ENCODE assay signal across 8 cellular contexts in genomic region chr5:1593785-1594335, GRCh38.
DNase-seq lines count a peak whose midpoint lies in the region; TF ChIP-seq lines count a peak whose summit lies in the region.
"Not testable (repeated sequence)": the region's sequence is repeated elsewhere in the genome, so short reads cannot be mapped to it uniquely, and the experiment has no call there.

No MANE protein-coding gene starts in this region.

- not testable (repeated sequence) for H3K9me3 ChIP-seq in HUES64 (ENCODE audit: insufficient read depth, low read depth, low read length); duodenal mucosa (ENCODE audit: control insufficient read depth in 1 of 2, low read length in 2 of 2); iPS-18a (ENCODE audit: control insufficient read depth, low read depth, low read length); neuron (ENCODE audit: low read length); tibial artery

- H3K4me3 ChIP-seq in H7 (ENCODE audit: insufficient read depth, low read depth, low read length) (peak overlapping the region; percentile 56), HUES64 (ENCODE audit: low read length) (peak overlapping the region; percentile 85), duodenal mucosa (ENCODE audit: low read depth in 1 of 2, low read length in 2 of 2) (peak overlapping the region; percentile 68 to 70), iPS-18a (ENCODE audit: low read length) (peak overlapping the region; percentile 83), neuron (ENCODE audit: low read length) (peak overlapping the region; percentile 49), tibial artery (peak overlapping the region; percentile 54 to 65)

- peak overlapping the region; percentile 71 for H2AFZ ChIP-seq in neuron (ENCODE audit: low read depth, low read length)

- H3K27me3 ChIP-seq in H7 (ENCODE audit: control insufficient read depth, insufficient read depth, low read length); HUES64 (ENCODE audit: insufficient read depth, low read length); duodenal mucosa (ENCODE audit: control insufficient read depth in 1 of 2, insufficient read depth in 2 of 2, low read length in 2 of 2); iPS-18a (ENCODE audit: control insufficient read depth, insufficient read depth, low read length); neuron (ENCODE audit: insufficient read depth, low read length); tibial artery: not testable (repeated sequence)

- intact Hi-C loops in tibial artery (cut with DNase I; ENCODE audit: low total_unique reads): not testable (repeated sequence)

- peak overlapping the region; percentile 34 for H3K4me3 Mint-ChIP-seq in activated CD4-positive, alpha-beta T cell treated with anti-CD3 and anti-CD28 coated beads, Interleukin-2, amount 10 ng/mL, durations not matched to agents 7 days and 5 days

- H3K9me3 Mint-ChIP-seq in activated CD4-positive, alpha-beta T cell treated with anti-CD3 and anti-CD28 coated beads, Interleukin-2, amount 10 ng/mL, durations not matched to agents 7 days and 5 days: not testable (repeated sequence)

- WGBS in HUES64: 4% methylated on average over 29 of the region's 32 CpGs

- POLR2A ChIA-PET in activated CD4-positive, alpha-beta T cell treated with anti-CD3 and anti-CD28 coated beads, Interleukin-2, amount 10 ng/mL, durations not matched to agents 7 days and 5 days (lab: Charles Lee): interaction anchor here (0.6 kb wide), 2 partner anchors 490 to 592 kb away, joined by 3 read pairs; no protein-coding TSS in a partner anchor

- H3K27ac ChIP-seq in HUES64 (ENCODE audit: low read depth, low read length) (peak overlapping the region; percentile 68), tibial artery (peak overlapping the region; percentile 65 to 70)
- H3K27ac ChIP-seq in duodenal mucosa (ENCODE audit: low read depth, low read length); iPS-18a (ENCODE audit: low read length): not testable (repeated sequence)

- H3K36me3 ChIP-seq in H7 (replicated peaks; ENCODE audit: control insufficient read depth, insufficient read depth, low read length); duodenal mucosa (ENCODE audit: control insufficient read depth in 1 of 2, insufficient read depth in 2 of 2, low read length in 2 of 2); iPS-18a (ENCODE audit: control insufficient read depth, low read depth, low read length); neuron (ENCODE audit: insufficient read depth, low read length); tibial artery: not testable (repeated sequence)
- peaks cover 30% of the 10 kb centered on the region for H3K36me3 ChIP-seq in HUES64 (ENCODE audit: insufficient read depth, low read length)

- H3K36me3 Mint-ChIP-seq in activated CD4-positive, alpha-beta T cell treated with anti-CD3 and anti-CD28 coated beads, Interleukin-2, amount 10 ng/mL, durations not matched to agents 7 days and 5 days (ENCODE audit: low read depth): not testable (repeated sequence)

- TF ChIP-seq CTCF in GM10266 (IDR thresholded peaks at IDR 0.05; ENCODE audit: control insufficient read depth, insufficient read depth, low read depth, missing control alignments); tibial artery (IDR thresholded peaks at IDR 0.05): not testable (repeated sequence)

- peak; percentile 29 for DNase-seq in GM10266 (ENCODE audit: extremely low spot score)
- DNase-seq in H7; activated CD4-positive, alpha-beta T cell treated with anti-CD3 and anti-CD28 coated beads, Interleukin-2, amount 10 ng/mL, durations not matched to agents 7 days and 5 days; tibial artery: not testable (repeated sequence)

- H3K27ac Mint-ChIP-seq in activated CD4-positive, alpha-beta T cell treated with anti-CD3 and anti-CD28 coated beads, Interleukin-2, amount 10 ng/mL, durations not matched to agents 7 days and 5 days: not testable (repeated sequence)

- H3K9ac ChIP-seq in HUES64 (ENCODE audit: low read depth, low read length) (peak overlapping the region; percentile 81), duodenal mucosa (ENCODE audit: low read depth in 1 of 2, low read length in 2 of 2) (peak overlapping the region; percentile 56 to 64), iPS-18a (ENCODE audit: low read length) (peak overlapping the region; percentile 62)

- CTCF ChIA-PET in activated CD4-positive, alpha-beta T cell treated with anti-CD3 and anti-CD28 coated beads, Interleukin-2, amount 10 ng/mL, durations not matched to agents 7 days and 5 days (lab: Charles Lee): interaction anchor here (0.6 kb wide), 3 partner anchors 40 to 374 kb away, joined by 3 to 4 read pairs (median 3); no protein-coding TSS in a partner anchor

- H3K4me1 Mint-ChIP-seq in activated CD4-positive, alpha-beta T cell treated with anti-CD3 and anti-CD28 coated beads, Interleukin-2, amount 10 ng/mL, durations not matched to agents 7 days and 5 days: not testable (repeated sequence)

- H3K4me1 ChIP-seq in HUES64 (ENCODE audit: insufficient read depth, low read length); duodenal mucosa (ENCODE audit: control insufficient read depth in 1 of 2, insufficient read depth in 2 of 2, low read length in 2 of 2); iPS-18a (ENCODE audit: control insufficient read depth, low read depth, low read length); neuron (ENCODE audit: insufficient read depth, low read length): not testable (repeated sequence)
- peaks cover 0 to 13% (median 7%) of the 10 kb centered on the region in 4 donors for H3K4me1 ChIP-seq in tibial artery

- not testable (repeated sequence) for H3K27me3 Mint-ChIP-seq in activated CD4-positive, alpha-beta T cell treated with anti-CD3 and anti-CD28 coated beads, Interleukin-2, amount 10 ng/mL, durations not matched to agents 7 days and 5 days
